ENCODE assay signal across 17 cellular contexts in the genomic region with DNA sequence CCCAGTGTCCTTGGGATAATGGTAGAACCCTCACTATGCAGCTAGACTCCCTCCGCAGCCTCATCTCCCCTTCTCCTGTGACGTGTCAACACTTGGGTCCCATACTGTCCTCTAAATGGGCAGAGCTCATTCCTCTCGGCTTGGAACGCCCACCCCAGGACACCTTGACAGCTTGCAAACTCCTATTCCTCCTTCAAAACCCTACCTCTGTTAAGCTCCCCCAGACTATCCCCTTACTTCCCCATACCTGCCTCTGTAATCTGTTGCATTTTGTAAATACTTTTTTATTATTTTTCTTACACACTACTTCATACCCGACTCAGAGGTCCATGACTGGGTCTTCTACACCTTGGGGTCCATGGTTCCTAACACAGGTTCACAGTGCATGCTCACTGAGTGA. TPM values are rescaled to one million over a fixed set of nuclear protein-coding genes. Genes with fewer than 3 reads are reported as not detected.
"Had no signal": no experiment of that assay in that cellular context is flagged by ENCODE, and none has a peak within 500 bp of the region (broad histone marks: within the 10 kb centered on the region; RNA-seq: fewer than 3 reads in every experiment).

No MANE protein-coding gene starts in this region.

- H2AFZ ChIP-seq: hepatocyte had no signal

- H3K36me3 Mint-ChIP-seq: activated CD8-positive, alpha-beta memory T cell treated with anti-CD3 and anti-CD28 coated beads, Interleukin-2, amount 10 ng/mL, durations not matched to agents 7 days and 5 days; naive thymus-derived CD8-positive, alpha-beta T cell; stimulated activated naive B cell treated with anti-CD40 and anti-IgM and Interleukin-4, amounts not matched to agents 10 μg/mL and 1 μg/mL and 100 μg/mL, for 72 hours had no signal

- ATAC-seq: activated CD8-positive, alpha-beta memory T cell treated with anti-CD3 and anti-CD28 coated beads, Interleukin-2, amount 10 ng/mL, durations not matched to agents 7 days and 5 days; left lung; naive thymus-derived CD8-positive, alpha-beta T cell; stimulated activated naive B cell treated with anti-CD40 and anti-IgM and Interleukin-4, amounts not matched to agents 10 μg/mL and 1 μg/mL and 100 μg/mL, for 72 hours; T-helper 17 cell had no signal

- FAIRE-seq: keratinocyte had no signal

- H3K9me3 Mint-ChIP-seq: naive thymus-derived CD8-positive, alpha-beta T cell; stimulated activated naive B cell treated with anti-CD40 and anti-IgM and Interleukin-4, amounts not matched to agents 10 μg/mL and 1 μg/mL and 100 μg/mL, for 72 hours had no signal

- H3K79me2 ChIP-seq: hepatocyte had no signal

- DNase-seq: activated CD4-positive, alpha-beta T cell treated with anti-CD3 and anti-CD28 coated beads, Interleukin-2, amount 50 U/mL, for 48 hours; activated CD8-positive, alpha-beta memory T cell treated with anti-CD3 and anti-CD28 coated beads, Interleukin-2, amount 10 ng/mL, durations not matched to agents 7 days and 5 days; activated effector memory CD4-positive, alpha-beta T cell treated with Interleukin-2 at 50 U/mL for 16 hours; activated naive CD4-positive, alpha-beta T cell treated with anti-CD3 and anti-CD28 coated beads, Interleukin-2, amount 50 U/mL, for 16 hours; activated T-cell treated with anti-CD3 and anti-CD28 coated beads, Interleukin-2, amount 50 U/mL, for 1 hour; effector memory CD4-positive, alpha-beta T cell; left lung; naive thymus-derived CD8-positive, alpha-beta T cell; retina; stimulated activated CD4-positive, alpha-beta T cell treated with anti-CD3 and anti-CD28 coated beads, Interleukin-2, amount 100 ng/mL, for 48 hours; stimulated activated naive B cell treated with anti-CD40 and anti-IgM and Interleukin-4, amounts not matched to agents 10 μg/mL and 1 μg/mL and 100 μg/mL, for 72 hours; T-helper 17 cell; WERI-Rb-1 had no signal

- H3K4me3 ChIP-seq: hepatocyte, left lung, tibial nerve, vagina had no signal

- H3K36me3 ChIP-seq: vagina had no signal

- H3K27ac Mint-ChIP-seq: activated CD8-positive, alpha-beta memory T cell treated with anti-CD3 and anti-CD28 coated beads, Interleukin-2, amount 10 ng/mL, durations not matched to agents 7 days and 5 days; naive thymus-derived CD8-positive, alpha-beta T cell; stimulated activated naive B cell treated with anti-CD40 and anti-IgM and Interleukin-4, amounts not matched to agents 10 μg/mL and 1 μg/mL and 100 μg/mL, for 72 hours; T-helper 17 cell had no signal

- H3K9me3 ChIP-seq: left lung, tibial nerve, vagina had no signal

- H3K27ac ChIP-seq: left lung, tibial nerve, WERI-Rb-1 had no signal

- H3K27me3 ChIP-seq: hepatocyte, left lung, tibial nerve, vagina had no signal

- H3K4me1 Mint-ChIP-seq: activated CD8-positive, alpha-beta memory T cell treated with anti-CD3 and anti-CD28 coated beads, Interleukin-2, amount 10 ng/mL, durations not matched to agents 7 days and 5 days; naive thymus-derived CD8-positive, alpha-beta T cell; T-helper 17 cell had no signal

- H3K4me2 ChIP-seq: hepatocyte had no signal

- H3K27me3 Mint-ChIP-seq: activated CD8-positive, alpha-beta memory T cell treated with anti-CD3 and anti-CD28 coated beads, Interleukin-2, amount 10 ng/mL, durations not matched to agents 7 days and 5 days; stimulated activated naive B cell treated with anti-CD40 and anti-IgM and Interleukin-4, amounts not matched to agents 10 μg/mL and 1 μg/mL and 100 μg/mL, for 72 hours had no signal

- H3K4me3 Mint-ChIP-seq: activated CD8-positive, alpha-beta memory T cell treated with anti-CD3 and anti-CD28 coated beads, Interleukin-2, amount 10 ng/mL, durations not matched to agents 7 days and 5 days; naive thymus-derived CD8-positive, alpha-beta T cell; stimulated activated naive B cell treated with anti-CD40 and anti-IgM and Interleukin-4, amounts not matched to agents 10 μg/mL and 1 μg/mL and 100 μg/mL, for 72 hours; T-helper 17 cell had no signal

RNA-seq across cellular contexts. Expression of gene STEAP3, which starts 28.0 kb away (rescaled TPM):
- total RNA-seq: naive thymus-derived CD8-positive, alpha-beta T cell had no signal
